In the genomic region with DNA sequence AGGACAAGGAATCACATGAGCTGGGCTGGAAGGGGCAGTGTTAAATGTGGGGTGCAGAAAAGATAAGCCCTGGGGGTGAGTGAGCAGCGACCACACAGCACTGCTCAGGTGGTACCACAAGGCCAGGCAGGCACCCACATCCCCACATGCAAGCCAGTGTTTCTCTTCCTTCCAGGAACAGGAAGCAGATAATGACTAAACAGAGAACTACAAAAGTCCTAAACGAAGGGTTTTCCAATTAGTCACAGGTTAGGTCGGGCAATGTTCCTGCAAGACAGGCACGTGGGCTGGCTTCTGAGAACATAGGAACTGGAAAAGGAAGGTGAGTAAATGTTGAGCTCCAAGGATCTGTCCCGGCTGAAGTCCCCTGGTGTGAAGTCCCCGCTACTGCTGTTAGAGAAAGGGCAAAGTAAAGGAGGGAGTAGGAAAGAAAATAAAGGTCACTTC, we compare ENCODE assay signal across 1 cellular context.
TF ChIP-seq lines count a peak whose summit lies in the region.

No MANE protein-coding gene starts in this region.

TF ChIP-seq in SK-N-SH, 30 proteins besides CTCF, POLR2A, EP300 and RAD21 (continued from another document):
- TF ChIP-seq, protein P1, sequence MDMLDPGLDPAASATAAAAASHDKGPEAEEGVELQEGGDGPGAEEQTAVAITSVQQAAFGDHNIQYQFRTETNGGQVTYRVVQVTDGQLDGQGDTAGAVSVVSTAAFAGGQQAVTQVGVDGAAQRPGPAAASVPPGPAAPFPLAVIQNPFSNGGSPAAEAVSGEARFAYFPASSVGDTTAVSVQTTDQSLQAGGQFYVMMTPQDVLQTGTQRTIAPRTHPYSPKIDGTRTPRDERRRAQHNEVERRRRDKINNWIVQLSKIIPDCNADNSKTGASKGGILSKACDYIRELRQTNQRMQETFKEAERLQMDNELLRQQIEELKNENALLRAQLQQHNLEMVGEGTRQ (IDR thresholded peaks at IDR 0.05; ENCODE audit: borderline replicate concordance, low read depth, low read length), result no peak
- TF ChIP-seq NFIC (IDR thresholded peaks at IDR 0.05; ENCODE audit: borderline replicate concordance) (peak; percentile 46; the same call in 1 of the 2 replicates), POLR2AphosphoS5 (IDR thresholded peaks at IDR 0.05; ENCODE audit: low read depth, low read length) (no peak), TAF1 (IDR thresholded peaks at IDR 0.05; ENCODE audit: borderline replicate concordance, low read depth, low read length) (no peak), RXRA (IDR thresholded peaks at IDR 0.05; ENCODE audit: borderline replicate concordance, low read depth) (peak; percentile 71; the same call in 1 of the 2 replicates), TCF12 (IDR thresholded peaks at IDR 0.05) (peak; percentile 75), YY1 (IDR thresholded peaks at IDR 0.05; ENCODE audit: low read depth) (no peak), REST (IDR thresholded peaks at IDR 0.05; ENCODE audit: low read depth, low read length) (0 out of 2 replicates have a peak, but pooled peaks have one; percentile 18), RFX5 (IDR thresholded peaks at IDR 0.05; ENCODE audit: low read length) (no peak), TEAD4 (IDR thresholded peaks at IDR 0.05; ENCODE audit: borderline replicate concordance, insufficient read depth) (no peak), FOSL2 (IDR thresholded peaks at IDR 0.05; ENCODE audit: borderline replicate concordance, low read depth) (peak; percentile 81; the same call in 1 of the 2 replicates), MXI1 (IDR thresholded peaks at IDR 0.05; ENCODE audit: low read depth, low read length) (no peak), MEF2A (IDR thresholded peaks at IDR 0.05; ENCODE audit: borderline replicate concordance, low read depth) (no peak), FOXM1 (IDR thresholded peaks at IDR 0.05; ENCODE audit: low read depth) (no peak), EZH2phosphoT487 (IDR thresholded peaks at IDR 0.05; ENCODE audit: borderline replicate concordance, low read depth) (no peak), SMC3 (IDR thresholded peaks at IDR 0.05; ENCODE audit: low read depth, low read length) (no peak), GATA2 (CRISPR knock-in tag; IDR thresholded peaks at IDR 0.05) (no peak), RCOR1 (IDR thresholded peaks at IDR 0.05; ENCODE audit: low read length) (no peak), SIN3A (IDR thresholded peaks at IDR 0.05; ENCODE audit: borderline replicate concordance, low read depth, low read length) (peak; percentile 39; the same call in 1 of the 2 replicates), CHD2 (IDR thresholded peaks at IDR 0.05; ENCODE audit: low read length, partially characterized antibody) (no peak), GABPA (IDR thresholded peaks at IDR 0.05; ENCODE audit: low read depth) (peak; percentile 58)
- TF ChIP-seq, protein P2, sequence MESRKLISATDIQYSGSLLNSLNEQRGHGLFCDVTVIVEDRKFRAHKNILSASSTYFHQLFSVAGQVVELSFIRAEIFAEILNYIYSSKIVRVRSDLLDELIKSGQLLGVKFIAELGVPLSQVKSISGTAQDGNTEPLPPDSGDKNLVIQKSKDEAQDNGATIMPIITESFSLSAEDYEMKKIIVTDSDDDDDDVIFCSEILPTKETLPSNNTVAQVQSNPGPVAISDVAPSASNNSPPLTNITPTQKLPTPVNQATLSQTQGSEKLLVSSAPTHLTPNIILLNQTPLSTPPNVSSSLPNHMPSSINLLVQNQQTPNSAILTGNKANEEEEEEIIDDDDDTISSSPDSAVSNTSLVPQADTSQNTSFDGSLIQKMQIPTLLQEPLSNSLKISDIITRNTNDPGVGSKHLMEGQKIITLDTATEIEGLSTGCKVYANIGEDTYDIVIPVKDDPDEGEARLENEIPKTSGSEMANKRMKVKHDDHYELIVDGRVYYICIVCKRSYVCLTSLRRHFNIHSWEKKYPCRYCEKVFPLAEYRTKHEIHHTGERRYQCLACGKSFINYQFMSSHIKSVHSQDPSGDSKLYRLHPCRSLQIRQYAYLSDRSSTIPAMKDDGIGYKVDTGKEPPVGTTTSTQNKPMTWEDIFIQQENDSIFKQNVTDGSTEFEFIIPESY (IDR thresholded peaks at IDR 0.05; ENCODE audit: borderline replicate concordance, low read depth), result no peak
- TF ChIP-seq, protein P3, sequence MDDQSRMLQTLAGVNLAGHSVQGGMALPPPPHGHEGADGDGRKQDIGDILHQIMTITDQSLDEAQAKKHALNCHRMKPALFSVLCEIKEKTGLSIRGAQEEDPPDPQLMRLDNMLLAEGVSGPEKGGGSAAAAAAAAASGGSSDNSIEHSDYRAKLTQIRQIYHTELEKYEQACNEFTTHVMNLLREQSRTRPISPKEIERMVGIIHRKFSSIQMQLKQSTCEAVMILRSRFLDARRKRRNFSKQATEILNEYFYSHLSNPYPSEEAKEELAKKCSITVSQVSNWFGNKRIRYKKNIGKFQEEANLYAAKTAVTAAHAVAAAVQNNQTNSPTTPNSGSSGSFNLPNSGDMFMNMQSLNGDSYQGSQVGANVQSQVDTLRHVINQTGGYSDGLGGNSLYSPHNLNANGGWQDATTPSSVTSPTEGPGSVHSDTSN (IDR thresholded peaks at IDR 0.05), result 0 out of 2 replicates have a peak, but pooled peaks have one; percentile 16
- TF ChIP-seq, protein P4, sequence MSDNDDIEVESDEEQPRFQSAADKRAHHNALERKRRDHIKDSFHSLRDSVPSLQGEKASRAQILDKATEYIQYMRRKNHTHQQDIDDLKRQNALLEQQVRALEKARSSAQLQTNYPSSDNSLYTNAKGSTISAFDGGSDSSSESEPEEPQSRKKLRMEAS (IDR thresholded peaks at IDR 0.05; ENCODE audit: low read depth), result peak; percentile 92
- TF ChIP-seq, protein P5, sequence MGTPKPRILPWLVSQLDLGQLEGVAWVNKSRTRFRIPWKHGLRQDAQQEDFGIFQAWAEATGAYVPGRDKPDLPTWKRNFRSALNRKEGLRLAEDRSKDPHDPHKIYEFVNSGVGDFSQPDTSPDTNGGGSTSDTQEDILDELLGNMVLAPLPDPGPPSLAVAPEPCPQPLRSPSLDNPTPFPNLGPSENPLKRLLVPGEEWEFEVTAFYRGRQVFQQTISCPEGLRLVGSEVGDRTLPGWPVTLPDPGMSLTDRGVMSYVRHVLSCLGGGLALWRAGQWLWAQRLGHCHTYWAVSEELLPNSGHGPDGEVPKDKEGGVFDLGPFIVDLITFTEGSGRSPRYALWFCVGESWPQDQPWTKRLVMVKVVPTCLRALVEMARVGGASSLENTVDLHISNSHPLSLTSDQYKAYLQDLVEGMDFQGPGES (IDR thresholded peaks at IDR 0.05; ENCODE audit: low read depth, low read length), result no peak
